ENCODE assay signal across 8 cellular contexts in genomic region chr9:129932303-129933151, GRCh38.
DNase-seq lines count a peak whose midpoint lies in the region; ATAC-seq and TF ChIP-seq lines count a peak whose summit lies in the region.

No MANE protein-coding gene starts in this region.

- peak overlapping the region; percentile 3 for H3K27ac ChIP-seq in CD4-positive, alpha-beta T cell (ENCODE audit: low read depth, low read length)
- peak overlapping the region; percentile 81 for H3K27ac ChIP-seq in cingulate gyrus (ENCODE audit: low read depth, low read length)

- no peak for DNase-seq in CD4-positive, alpha-beta T cell
- peak; percentile 58 for DNase-seq in MV-4-11 (lab: John Stamatoyannopoulos, UW)
- DNase-seq in foreskin melanocyte: no peak
- DNase-seq in NCI-H1105 (lab: John Stamatoyannopoulos, UW): no peak
- no peak for DNase-seq in SK-N-DZ (ENCODE audit: low spot score)
- DNase-seq in NK-92 treated with Interleukin-12 subunit alpha and Interleukin-12 subunit beta, amount 100 ng/mL, for 24 hours (lab: John Stamatoyannopoulos, UW): no peak

- H3K36me3 Mint-ChIP-seq in CD4-positive, alpha-beta T cell (ENCODE audit: low read depth): peaks cover 64% of the 10 kb centered on the region
- H3K36me3 Mint-ChIP-seq in nephron (ENCODE audit: low read depth): peaks cover 14% of the 10 kb centered on the region

- intact Hi-C loops in CD4-positive, alpha-beta T cell (cut with DNase I, micrococcal nuclease): loop anchor here in 1 of 2 experiments (5.0 kb wide), 1 partner anchor 35 kb away; no protein-coding TSS in a partner anchor

- no peaks in the 10 kb centered on the region for H3K27me3 Mint-ChIP-seq in CD4-positive, alpha-beta T cell
- no peaks in the 10 kb centered on the region for H3K27me3 Mint-ChIP-seq in nephron (ENCODE audit: low read depth)

- TF ChIP-seq CTCF in CD4-positive, alpha-beta T cell (IDR thresholded peaks at IDR 0.05): no peak
- TF ChIP-seq CTCF in nephron (IDR thresholded peaks at IDR 0.05; ENCODE audit: unreplicated experiment in 3 of 3): no peak

- peak overlapping the region; percentile 85 for H3K27ac Mint-ChIP-seq in CD4-positive, alpha-beta T cell
- H3K27ac Mint-ChIP-seq in nephron: peak overlapping the region; percentile 82 to 91 (median 85)

- CTCF ChIA-PET in CD4-positive, alpha-beta T cell (lab: Charles Lee): interaction anchor here (0.8 to 1.8 kb wide), 4 partner anchors 9 to 47 kb away, joined by 3 to 6 read pairs (median 4); no protein-coding TSS in a partner anchor

- peak; percentile 35 for ATAC-seq in CD4-positive, alpha-beta T cell (ENCODE audit: poor library complexity)

- H3K9me3 ChIP-seq in CD4-positive, alpha-beta T cell (ENCODE audit: control insufficient read depth, low read length): no peaks in the 10 kb centered on the region

- H3K4me1 Mint-ChIP-seq in CD4-positive, alpha-beta T cell (ENCODE audit: low read depth): peaks cover 59% of the 10 kb centered on the region
- H3K4me1 Mint-ChIP-seq in nephron: peaks cover 35% of the 10 kb centered on the region

- no peaks in the 10 kb centered on the region for H3K27me3 ChIP-seq in CD4-positive, alpha-beta T cell (ENCODE audit: control insufficient read depth, insufficient read depth, low read length)

- POLR2A ChIA-PET in CD4-positive, alpha-beta T cell (lab: Charles Lee): interaction anchor here (0.6 to 3.7 kb wide), 11 partner anchors 10 to 121 kb away, joined by 3 to 25 read pairs (median 7); partner anchors contain the start of gene GPR107

- H3K4me3 Mint-ChIP-seq in CD4-positive, alpha-beta T cell: peak overlapping the region; percentile 73
- H3K4me3 Mint-ChIP-seq in nephron: peak overlapping the region; percentile 1 to 6 (median 5)

- H3K9me3 Mint-ChIP-seq in CD4-positive, alpha-beta T cell: no peaks in the 10 kb centered on the region
- no peaks in the 10 kb centered on the region for H3K9me3 Mint-ChIP-seq in nephron
